Comparison of ENCODE assay signal across 8 cellular contexts in genomic region chrX:129540068-129540653, GRCh38. TPM values are rescaled to one million over a fixed set of nuclear protein-coding genes. Genes with fewer than 3 reads are reported as not detected.
A peak's percentile ranks its signal among the peaks of the same experiment; 100 is the strongest.
DNase-seq lines count a peak whose midpoint lies in the region; ATAC-seq and TF ChIP-seq lines count a peak whose summit lies in the region.

TSS of gene OCRL (plus strand) at chrX:129540259. CDS start at chrX:129540440, 181 bp downstream.

- peak; percentile 98 for ATAC-seq in HG02610 (IDR thresholded peaks at IDR 0.05; ENCODE audit: unreplicated experiment)
- ATAC-seq in body of pancreas, result peak; percentile 95
- peak; percentile 87 to 88 for ATAC-seq in gastrocnemius medialis

- H3K4me3 Mint-ChIP-seq in T-helper 1 cell treated with Interleukin-12 subunit alpha and Interleukin-12 subunit beta and Interleukin-4 antibody, amounts not matched to agents 30 μg/mL and 1 μg/mL, for 36 hours, result peak within 1 kb of the TSS; percentile 77

- WGBS in body of pancreas, 2 donors, result 0% methylated on average over 11 of the region's 60 CpGs; no CpG with 5 or more reads in 1 of the 2 donors

- peak; percentile 49 to 76 (median 67) for TF ChIP-seq CTCF in body of pancreas (IDR thresholded peaks at IDR 0.05)
- TF ChIP-seq CTCF in gastrocnemius medialis (IDR thresholded peaks at IDR 0.05 in 4 of 5, conservative IDR thresholded peaks at IDR 0.05 in 1 of 5), result peak; percentile 69 to 82 (median 81)

- no peak within 1 kb of the TSS for H3K27ac Mint-ChIP-seq in T-helper 1 cell treated with Interleukin-12 subunit alpha and Interleukin-12 subunit beta and Interleukin-4 antibody, amounts not matched to agents 30 μg/mL and 1 μg/mL, for 36 hours

- peak; percentile 55 for DNase-seq in NCI-H1436 (lab: John Stamatoyannopoulos, UW)
- no peak for DNase-seq in NCI-H1436 treated with DMSO at 0.1 percent for 48 hours (lab: John Stamatoyannopoulos, UW)
- DNase-seq in NCI-H1048 (lab: John Stamatoyannopoulos, UW), result peak; percentile 5
- peak; percentile 64 to 72 (median 66) for DNase-seq in body of pancreas
- peak; percentile 31 to 57 for DNase-seq in gastrocnemius medialis

- H3K36me3 ChIP-seq in body of pancreas (replicated peaks in 1 of 2; ENCODE audit: insufficient read depth in 1 of 2, low read depth in 2 of 2) (no peaks in the 10 kb centered on the region), iPS-15b (ENCODE audit: control insufficient read depth, insufficient read depth, low read length) (no peaks in the 10 kb centered on the region), gastrocnemius medialis (no peaks in the 10 kb centered on the region)

- in situ Hi-C loops in gastrocnemius medialis (cut with MboI; ENCODE audit: low sequenced_read_pairs in 4 of 4), result no loop called here

- no peaks in the 10 kb centered on the region for H3K9me3 Mint-ChIP-seq in T-helper 1 cell treated with Interleukin-12 subunit alpha and Interleukin-12 subunit beta and Interleukin-4 antibody, amounts not matched to agents 30 μg/mL and 1 μg/mL, for 36 hours

- intact Hi-C loops in body of pancreas (cut with DNase I) (no loop called here), gastrocnemius medialis (cut with DNase I; ENCODE audit: low total_unique reads) (loop anchor here (2.0 kb wide), 1 partner anchor 17 kb away; the partner anchor contains the start of gene SMARCA1)

- peak in 2 of 3 donors; percentile 44 to 55 for TF ChIP-seq POLR2A in body of pancreas (IDR thresholded peaks at IDR 0.05)
- TF ChIP-seq POLR2A in gastrocnemius medialis (IDR thresholded peaks at IDR 0.05), result peak; percentile 38 to 45

- H3K27me3 ChIP-seq in body of pancreas (no peaks in the 10 kb centered on the region), iPS-15b (ENCODE audit: control insufficient read depth, insufficient read depth, low read length) (no peaks in the 10 kb centered on the region), gastrocnemius medialis (no peaks in the 10 kb centered on the region)

- H3K27ac ChIP-seq in body of pancreas (peak within 1 kb of the TSS in 3 of 4 donors; percentile 51 to 75 (median 55)), gastrocnemius medialis (peak within 1 kb of the TSS; percentile 89 to 93 (median 91))

- H3K4me1 Mint-ChIP-seq in T-helper 1 cell treated with Interleukin-12 subunit alpha and Interleukin-12 subunit beta and Interleukin-4 antibody, amounts not matched to agents 30 μg/mL and 1 μg/mL, for 36 hours (ENCODE audit: low read depth), result peaks cover 3% of the 10 kb centered on the region

- H3K9ac ChIP-seq in iPS-15b (ENCODE audit: low read depth, low read length), result peak within 1 kb of the TSS; percentile 88

- H3K9me3 ChIP-seq in body of pancreas (no peaks in the 10 kb centered on the region), iPS-15b (ENCODE audit: control insufficient read depth, insufficient read depth, low read length) (no peaks in the 10 kb centered on the region), gastrocnemius medialis (no peaks in the 10 kb centered on the region)

- H3K27me3 Mint-ChIP-seq in T-helper 1 cell treated with Interleukin-12 subunit alpha and Interleukin-12 subunit beta and Interleukin-4 antibody, amounts not matched to agents 30 μg/mL and 1 μg/mL, for 36 hours (ENCODE audit: low read depth), result peaks cover 16% of the 10 kb centered on the region

- H3K36me3 Mint-ChIP-seq in T-helper 1 cell treated with Interleukin-12 subunit alpha and Interleukin-12 subunit beta and Interleukin-4 antibody, amounts not matched to agents 30 μg/mL and 1 μg/mL, for 36 hours (ENCODE audit: low read depth), result no peaks in the 10 kb centered on the region

- H3K4me1 ChIP-seq in body of pancreas (peaks cover 3% of the 10 kb centered on the region), iPS-15b (ENCODE audit: control insufficient read depth, insufficient read depth, low read length) (peaks cover 6% of the 10 kb centered on the region), gastrocnemius medialis (peaks cover 3 to 17% of the 10 kb centered on the region in 2 donors)

- H3K4me3 ChIP-seq in body of pancreas, result peak within 1 kb of the TSS; percentile 9 to 50
- peak within 1 kb of the TSS; percentile 91 for H3K4me3 ChIP-seq in iPS-15b (ENCODE audit: low read depth, low read length)
- peak within 1 kb of the TSS; percentile 68 to 87 (median 75) for H3K4me3 ChIP-seq in gastrocnemius medialis

RNA-seq across cellular contexts. Expression of gene OCRL, which starts in this region (rescaled TPM):
- 1 to 10 TPM; 7.3 to 9.1 TPM for total RNA-seq in body of pancreas
- 10 to 100 TPM in 2 of 4 donors, 1 to 10 TPM in 2; 6.7 to 10.8 (median 8.6) TPM for total RNA-seq in gastrocnemius medialis

Comparison
In these comparisons a context has a peak if more than half of its experiments do, and no peak if none do; other contexts are left out.
1. H3K4me3 ChIP-seq: peak in every context shown above with its lines; median percentile 91 in iPS-15b; 75 in gastrocnemius medialis; 30 in body of pancreas.